19 cellular contexts compared by ENCODE assay signal in genomic region chr1:14350197-14350596, GRCh38.
A peak's percentile ranks its signal among the peaks of the same experiment; 100 is the strongest.
DNase-seq lines count a peak whose midpoint lies in the region; ATAC-seq and TF ChIP-seq lines count a peak whose summit lies in the region.
"Had no signal": no experiment of that assay in that cellular context is flagged by ENCODE, and none has a peak within 500 bp of the region (broad histone marks: within the 10 kb centered on the region; RNA-seq: fewer than 3 reads in every experiment).

No MANE protein-coding gene starts in this region.

- no peaks in the 10 kb centered on the region for H3K4me1 ChIP-seq in sigmoid colon
- no peaks in the 10 kb centered on the region for H3K4me1 ChIP-seq in SJCRH30
- H3K4me1 ChIP-seq in heart right ventricle, result no peaks in the 10 kb centered on the region
- H3K4me1 ChIP-seq: BE2C had no signal

- H3K27ac ChIP-seq in sigmoid colon (no peak overlapping the region), SJCRH30 (no peak overlapping the region), heart right ventricle (no peak overlapping the region)
- H3K27ac ChIP-seq: 22Rv1, C4-2B had no signal

- no peak for TF ChIP-seq POLR2A in sigmoid colon (IDR thresholded peaks at IDR 0.05)

- intact Hi-C loops in sigmoid colon (cut with DNase I) (no loop called here), heart right ventricle (cut with DNase I) (no loop called here)

- no peak overlapping the region for H3K4me3 ChIP-seq in fibroblast of villous mesenchyme (ENCODE audit: low read depth, low read length)
- no peak overlapping the region for H3K4me3 ChIP-seq in sigmoid colon
- no peak overlapping the region for H3K4me3 ChIP-seq in SJCRH30
- no peak overlapping the region for H3K4me3 ChIP-seq in heart right ventricle
- H3K4me3 ChIP-seq: GM12878, GM23338 had no signal

- H3K27me3 ChIP-seq in sigmoid colon (no peaks in the 10 kb centered on the region), SJCRH30 (no peaks in the 10 kb centered on the region), heart right ventricle (peaks cover 0 to 5% (median 0%) of the 10 kb centered on the region in 7 donors)
- H3K27me3 ChIP-seq: BE2C had no signal

- no peak for ATAC-seq in heart right ventricle
- ATAC-seq: GM12878, GM23338 had no signal

- TF ChIP-seq CTCF in fibroblast of villous mesenchyme (IDR thresholded peaks at IDR 0.05; ENCODE audit: insufficient read depth, low read depth, low read length) (no peak), sigmoid colon (IDR thresholded peaks at IDR 0.05) (no peak), heart right ventricle (IDR thresholded peaks at IDR 0.05) (no peak)

- WGBS in sigmoid colon, 2 donors, result 73% methylated on average over 2 of the region's 2 CpGs
- 72 to 74% methylated on average over 2 of the region's 2 CpGs for WGBS in heart right ventricle, 2 donors

- TF ChIP-seq EP300 in sigmoid colon (IDR thresholded peaks at IDR 0.05), result no peak

- DNase-seq in AG08395 (ENCODE audit: low spot score) (peak; percentile 13), GM04504 (ENCODE audit: low read depth) (peak; percentile 46), fibroblast of villous mesenchyme (ENCODE audit: low read depth) (peak; percentile 12), sigmoid colon (peak; percentile 71), DMS53 (lab: John Stamatoyannopoulos, UW) (no peak), DMS79 (lab: John Stamatoyannopoulos, UW) (no peak), SJCRH30 (no peak), heart right ventricle (no peak)
- DNase-seq: BE2C; CD4-positive, alpha-beta memory T cell; COR-L47; DMS153; GF-D8; H7; KG1 had no signal

- H3K36me3 ChIP-seq in sigmoid colon, result no peaks in the 10 kb centered on the region
- H3K36me3 ChIP-seq in SJCRH30, result no peaks in the 10 kb centered on the region
- H3K36me3 ChIP-seq in heart right ventricle, result no peaks in the 10 kb centered on the region
- H3K36me3 ChIP-seq: BE2C had no signal

- H3K9me3 ChIP-seq in sigmoid colon, result no peaks in the 10 kb centered on the region
- no peaks in the 10 kb centered on the region for H3K9me3 ChIP-seq in SJCRH30 (replicated peaks)
- H3K9me3 ChIP-seq in heart right ventricle, result peaks cover 0 to 28% (median 0%) of the 10 kb centered on the region in 11 donors
- H3K9me3 ChIP-seq: BE2C had no signal

Comparison
In these comparisons a context has a peak if more than half of its experiments do, and no peak if none do; other contexts are left out.
1. DNase-seq: peak in AG08395 (single experiment), GM04504 (single experiment), fibroblast of villous mesenchyme (single experiment) and sigmoid colon (single experiment); none in DMS53 (single experiment), DMS79 (single experiment), SJCRH30 (0 of 2) and heart right ventricle (0 of 2).